In the genomic region with DNA sequence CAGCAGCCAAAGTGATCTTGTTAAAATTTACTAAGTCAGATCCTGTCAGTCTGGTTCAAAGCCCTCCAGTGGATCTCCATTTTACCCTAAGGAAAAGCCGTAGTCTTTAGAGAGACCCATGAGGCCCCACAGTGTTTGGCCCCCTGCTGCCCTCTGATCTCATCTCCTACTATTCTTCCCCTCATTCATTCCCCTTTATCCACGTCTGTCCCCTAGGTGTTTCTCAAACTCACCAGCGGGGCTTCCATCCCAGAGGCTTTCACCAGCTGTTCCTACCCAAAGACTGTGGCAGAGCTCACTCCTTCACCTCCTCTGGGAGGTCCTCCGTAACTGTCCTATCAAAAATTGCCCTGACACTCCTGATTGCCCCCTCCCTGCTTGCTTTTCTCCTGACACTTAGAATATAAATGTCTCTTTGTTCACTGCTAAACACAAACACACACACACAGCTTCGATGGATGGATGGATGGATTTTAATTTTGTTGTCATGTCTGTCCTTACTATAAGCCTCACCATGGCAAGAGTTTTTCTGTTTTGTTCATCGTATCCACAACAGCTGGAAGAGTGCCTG, we compare ENCODE assay signal across 15 cellular contexts. TPM values are rescaled to one million over a fixed set of nuclear protein-coding genes. Genes with fewer than 3 reads are reported as not detected.
DNase-seq lines count a peak whose midpoint lies in the region; ATAC-seq and TF ChIP-seq lines count a peak whose summit lies in the region.
"Had no signal": no experiment of that assay in that cellular context is flagged by ENCODE, and none has a peak within 500 bp of the region (broad histone marks: within the 10 kb centered on the region; RNA-seq: fewer than 3 reads in every experiment).

No MANE protein-coding gene starts in this region.

- TF ChIP-seq CTCF in VCaP (conservative IDR thresholded peaks at IDR 0.05) (no peak), dorsolateral prefrontal cortex (IDR thresholded peaks at IDR 0.05 in 54 of 56, conservative IDR thresholded peaks at IDR 0.05 in 2 of 56; ENCODE audit: low read depth in 1 of 56, partially characterized antibody in 56 of 56) (no peak)

- ATAC-seq in GM19328 (IDR thresholded peaks at IDR 0.05; ENCODE audit: unreplicated experiment) (no peak), GM21367 (IDR thresholded peaks at IDR 0.05; ENCODE audit: unreplicated experiment) (no peak), esophagus mucosa (no peak)
- ATAC-seq: activated CD8-positive, alpha-beta T cell treated with anti-CD3 and anti-CD28 coated beads, Interleukin-2, amount 10 ng/mL, durations not matched to agents 7 days and 5 days; activated T-cell treated with anti-CD3 and anti-CD28 coated beads, Interleukin-2, amount 50 U/mL, for 4 hours had no signal

- no peak overlapping the region for H3K9ac ChIP-seq in mesenchymal stem cell (ENCODE audit: low read length)
- H3K9ac ChIP-seq in skeletal muscle tissue (ENCODE audit: low read depth in 1 of 3, low read length in 3 of 3): peak overlapping the region in 1 of 3 donors; percentile 19

- H3K4me2 ChIP-seq in mesenchymal stem cell (ENCODE audit: low read length, poor library complexity, severe bottlenecking): no peak overlapping the region

- no peaks in the 10 kb centered on the region for H3K9me3 ChIP-seq in mesenchymal stem cell (ENCODE audit: control insufficient read depth, low read length)
- no peaks in the 10 kb centered on the region for H3K9me3 ChIP-seq in skeletal muscle tissue (ENCODE audit: control insufficient read depth in 3 of 3, low read length in 3 of 3)

- peak overlapping the region; percentile 12 for H4K91ac ChIP-seq in mesenchymal stem cell (ENCODE audit: low read length)

- H2BK12ac ChIP-seq in mesenchymal stem cell (ENCODE audit: low read length in 2 of 2): peak overlapping the region in 1 of 2 experiments; percentile 20

- H3K4me1 ChIP-seq in mesenchymal stem cell (ENCODE audit: control insufficient read depth, insufficient read depth, low read depth, low read length) (peaks cover 10% of the 10 kb centered on the region), skeletal muscle tissue (ENCODE audit: control insufficient read depth in 3 of 3, insufficient read depth in 3 of 3, low read length in 3 of 3) (peaks cover 27 to 40% (median 31%) of the 10 kb centered on the region in 3 donors)

- 64% methylated on average over 4 of the region's 6 CpGs for WGBS in mesenchymal stem cell

- no peak overlapping the region for H3K14ac ChIP-seq in mesenchymal stem cell (ENCODE audit: low read length in 2 of 2)

- peak overlapping the region in 1 of 2 experiments; percentile 71 for H3K18ac ChIP-seq in mesenchymal stem cell (ENCODE audit: low read depth in 1 of 2, low read length in 2 of 2)

- H3K27ac ChIP-seq in VCaP (peak overlapping the region; percentile 44), dorsolateral prefrontal cortex (peak overlapping the region in 55 of 59 donors; percentile 20 to 89 (median 70)), mesenchymal stem cell (ENCODE audit: low read length, poor library complexity, severe bottlenecking) (no peak overlapping the region), skeletal muscle tissue (ENCODE audit: low read depth, low read length) (peak overlapping the region; percentile 65)
- H3K27ac ChIP-seq: epithelial cell of prostate had no signal

- H3K4ac ChIP-seq in mesenchymal stem cell (ENCODE audit: low read depth in 1 of 2, low read length in 2 of 2): peak overlapping the region in 1 of 2 experiments; percentile 13

- DNase-seq in dorsolateral prefrontal cortex: no peak
- no peak for DNase-seq in mesenchymal stem cell
- DNase-seq: activated CD8-positive, alpha-beta T cell treated with anti-CD3 and anti-CD28 coated beads, Interleukin-2, amount 10 ng/mL, durations not matched to agents 7 days and 5 days; activated naive CD4-positive, alpha-beta T cell treated with anti-CD3 and anti-CD28 coated beads, Interleukin-2, amount 10 ng/mL, durations not matched to agents 7 days and 5 days; activated T-cell treated with anti-CD3 and anti-CD28 coated beads, Interleukin-2, amount 50 U/mL, for 4 hours; foreskin melanocyte; NCI-H1417; NCI-H524; T-helper 1 cell had no signal

- no peak overlapping the region for H2BK120ac ChIP-seq in mesenchymal stem cell (ENCODE audit: low read depth, low read length)

- no peaks in the 10 kb centered on the region for H3K27me3 ChIP-seq in dorsolateral prefrontal cortex
- no peaks in the 10 kb centered on the region for H3K27me3 ChIP-seq in mesenchymal stem cell (ENCODE audit: control insufficient read depth in 1 of 2, insufficient read depth in 1 of 2, low read length in 2 of 2)
- no peaks in the 10 kb centered on the region for H3K27me3 ChIP-seq in skeletal muscle tissue (ENCODE audit: control insufficient read depth in 3 of 3, insufficient read depth in 3 of 3, low read length in 3 of 3)

- H3K36me3 ChIP-seq in mesenchymal stem cell (ENCODE audit: control insufficient read depth in 1 of 2, insufficient read depth in 2 of 2, low read depth in 1 of 2, low read length in 2 of 2) (peaks cover 4 to 5% of the 10 kb centered on the region in 2 experiments), skeletal muscle tissue (ENCODE audit: control insufficient read depth in 3 of 3, insufficient read depth in 3 of 3, low read length in 3 of 3) (no peaks in the 10 kb centered on the region)

- intact Hi-C loops in dorsolateral prefrontal cortex (cut with DNase I): no loop called here

- H3K4me3 ChIP-seq in dorsolateral prefrontal cortex (peak overlapping the region in 53 of 59 donors; percentile 5 to 64 (median 38)), mesenchymal stem cell (ENCODE audit: insufficient read depth in 1 of 2, low read depth in 1 of 2, low read length in 2 of 2) (no peak overlapping the region), skeletal muscle tissue (ENCODE audit: low read length in 3 of 3) (no peak overlapping the region)

- no peak overlapping the region for H3K23ac ChIP-seq in mesenchymal stem cell (ENCODE audit: low read length in 2 of 2)

- peak overlapping the region; percentile 46 for H4K8ac ChIP-seq in mesenchymal stem cell (ENCODE audit: low read length)

- no peak overlapping the region for H2AFZ ChIP-seq in mesenchymal stem cell (ENCODE audit: low read depth, low read length)

- no peaks in the 10 kb centered on the region for H3K79me1 ChIP-seq in mesenchymal stem cell (replicated peaks; ENCODE audit: low read length, poor library complexity, severe bottlenecking)

- no peak overlapping the region for H2AK5ac ChIP-seq in mesenchymal stem cell (ENCODE audit: low read length, severe bottlenecking)

- H2BK15ac ChIP-seq in mesenchymal stem cell (ENCODE audit: low read depth, poor library complexity, severe bottlenecking): no peak overlapping the region

- H2BK5ac ChIP-seq in mesenchymal stem cell (ENCODE audit: low read depth, low read length, poor library complexity, severe bottlenecking): no peak overlapping the region

RNA-seq across cellular contexts. Expression of a gene that starts 26.1 kb away (rescaled TPM):
- 10 to 100 TPM; 11.9 to 38.1 (median 21.9) TPM for total RNA-seq in dorsolateral prefrontal cortex
- 146 TPM for polyA plus RNA-seq in mesenchymal stem cell (2013, experiment 1 of 2)
- 150 TPM for polyA plus RNA-seq in mesenchymal stem cell (2013, experiment 2 of 2)
- 26.6 TPM for total RNA-seq in skeletal muscle tissue
- total RNA-seq in esophagus mucosa: 29.1 TPM

Comparison
In these comparisons a context has a peak if more than half of its experiments do, and no peak if none do; other contexts are left out.
1. H3K4me3 ChIP-seq: peak in dorsolateral prefrontal cortex (53 of 59); none in mesenchymal stem cell (0 of 2) and skeletal muscle tissue (0 of 3).